ENCODE assay signal across 1 cellular context in genomic region chr6:33712914-33713313, GRCh38.
TF ChIP-seq lines count a peak whose summit lies in the region.

No MANE protein-coding gene starts in this region.

TF ChIP-seq in K562, 482 proteins besides CTCF, POLR2A, EP300 and RAD21:
- TF ChIP-seq, protein P1, sequence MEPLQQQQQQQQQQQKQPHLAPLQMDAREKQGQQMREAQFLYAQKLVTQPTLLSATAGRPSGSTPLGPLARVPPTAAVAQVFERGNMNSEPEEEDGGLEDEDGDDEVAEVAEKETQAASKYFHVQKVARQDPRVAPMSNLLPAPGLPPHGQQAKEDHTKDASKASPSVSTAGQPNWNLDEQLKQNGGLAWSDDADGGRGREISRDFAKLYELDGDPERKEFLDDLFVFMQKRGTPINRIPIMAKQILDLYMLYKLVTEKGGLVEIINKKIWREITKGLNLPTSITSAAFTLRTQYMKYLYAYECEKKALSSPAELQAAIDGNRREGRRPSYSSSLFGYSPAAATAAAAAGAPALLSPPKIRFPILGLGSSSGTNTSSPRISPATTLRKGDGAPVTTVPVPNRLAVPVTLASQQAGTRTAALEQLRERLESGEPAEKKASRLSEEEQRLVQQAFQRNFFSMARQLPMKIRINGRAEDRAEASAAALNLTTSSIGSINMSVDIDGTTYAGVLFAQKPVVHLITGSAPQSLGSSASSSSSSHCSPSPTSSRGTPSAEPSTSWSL (CRISPR knock-in tag; IDR thresholded peaks at IDR 0.05; ENCODE audit: borderline replicate concordance): no peak
- TF ChIP-seq ZNF217 (CRISPR knock-in tag; IDR thresholded peaks at IDR 0.05): no peak
- TF ChIP-seq ZNF146 (CRISPR knock-in tag; IDR thresholded peaks at IDR 0.05; ENCODE audit: unreplicated experiment): peak; percentile 57
- peak; percentile 24 for TF ChIP-seq RBM25 (IDR thresholded peaks at IDR 0.05; ENCODE audit: low read depth, low read length, severe bottlenecking)
- TF ChIP-seq, protein P2, sequence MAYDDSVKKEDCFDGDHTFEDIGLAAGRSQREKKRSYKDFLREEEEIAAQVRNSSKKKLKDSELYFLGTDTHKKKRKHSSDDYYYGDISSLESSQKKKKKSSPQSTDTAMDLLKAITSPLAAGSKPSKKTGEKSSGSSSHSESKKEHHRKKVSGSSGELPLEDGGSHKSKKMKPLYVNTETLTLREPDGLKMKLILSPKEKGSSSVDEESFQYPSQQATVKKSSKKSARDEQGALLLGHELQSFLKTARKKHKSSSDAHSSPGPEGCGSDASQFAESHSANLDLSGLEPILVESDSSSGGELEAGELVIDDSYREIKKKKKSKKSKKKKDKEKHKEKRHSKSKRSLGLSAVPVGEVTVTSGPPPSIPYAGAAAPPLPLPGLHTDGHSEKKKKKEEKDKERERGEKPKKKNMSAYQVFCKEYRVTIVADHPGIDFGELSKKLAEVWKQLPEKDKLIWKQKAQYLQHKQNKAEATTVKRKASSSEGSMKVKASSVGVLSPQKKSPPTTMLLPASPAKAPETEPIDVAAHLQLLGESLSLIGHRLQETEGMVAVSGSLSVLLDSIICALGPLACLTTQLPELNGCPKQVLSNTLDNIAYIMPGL (CRISPR knock-in tag; IDR thresholded peaks at IDR 0.05): no peak
